In genomic region chr12:105357162-105357691, GRCh38 we compare ENCODE assay signal across 9 cellular contexts. TPM values are rescaled to one million over a fixed set of nuclear protein-coding genes. Genes with fewer than 3 reads are reported as not detected.
DNase-seq lines count a peak whose midpoint lies in the region; ATAC-seq and TF ChIP-seq lines count a peak whose summit lies in the region.
"Had no signal": no experiment of that assay in that cellular context is flagged by ENCODE, and none has a peak within 500 bp of the region (broad histone marks: within the 10 kb centered on the region; RNA-seq: fewer than 3 reads in every experiment).

No MANE protein-coding gene starts in this region.

- intact Hi-C loops in activated T-helper 2 cell treated with anti-CD3 and anti-CD28 coated beads, Interferon-gamma antibody, Interleukin-2, Interleukin-4, amounts not matched to agents 10 μg/mL and 5 μg/mL and 100 μg/mL, durations not matched to agents 14 hours and 24 hours and 36 hours (cut with micrococcal nuclease) = loop anchor here (1.0 to 5.0 kb wide), 5 partner anchors 16 to 128 kb away; partner anchors contain the start of gene C12orf75

- DNase-seq in A172 (ENCODE audit: low spot score) (peak; percentile 90), NCI-H510A treated with DMSO at 0.1 percent for 48 hours (lab: John Stamatoyannopoulos, UW) (no peak), DMS53 treated with DMSO at 0.1 percent for 48 hours (lab: John Stamatoyannopoulos, UW; ENCODE audit: unreplicated experiment) (no peak), glutamatergic neuron (no peak)
- DNase-seq in activated T-helper 2 cell treated with anti-CD3 and anti-CD28 coated beads, Interferon-gamma antibody, Interleukin-2, Interleukin-4, amounts not matched to agents 10 μg/mL and 5 μg/mL and 100 μg/mL, durations not matched to agents 14 hours and 24 hours and 36 hours (ENCODE audit: low spot score) = no peak
- DNase-seq in stimulated activated CD4-positive, alpha-beta T cell treated with anti-CD3 and anti-CD28 coated beads, Interleukin-2, amount 100 ng/mL, for 24 hours = no peak
- DNase-seq: DMS 273 treated with DMSO at 0.1 percent for 48 hours had no signal

- H3K9me3 Mint-ChIP-seq in activated T-helper 2 cell treated with anti-CD3 and anti-CD28 coated beads, Interferon-gamma antibody, Interleukin-2, Interleukin-4, amounts not matched to agents 10 μg/mL and 5 μg/mL and 100 μg/mL, durations not matched to agents 14 hours and 24 hours and 36 hours = no peaks in the 10 kb centered on the region
- no peaks in the 10 kb centered on the region for H3K9me3 Mint-ChIP-seq in glutamatergic neuron (ENCODE audit: unreplicated experiment)

- peaks cover 67% of the 10 kb centered on the region for H3K36me3 Mint-ChIP-seq in activated T-helper 2 cell treated with anti-CD3 and anti-CD28 coated beads, Interferon-gamma antibody, Interleukin-2, Interleukin-4, amounts not matched to agents 10 μg/mL and 5 μg/mL and 100 μg/mL, durations not matched to agents 14 hours and 24 hours and 36 hours (ENCODE audit: low read depth)
- no peaks in the 10 kb centered on the region for H3K36me3 Mint-ChIP-seq in glutamatergic neuron (ENCODE audit: unreplicated experiment)

- TF ChIP-seq CTCF in glutamatergic neuron (IDR thresholded peaks at IDR 0.05; ENCODE audit: partially characterized antibody, unreplicated experiment) = no peak

- H3K4me1 Mint-ChIP-seq in activated T-helper 2 cell treated with anti-CD3 and anti-CD28 coated beads, Interferon-gamma antibody, Interleukin-2, Interleukin-4, amounts not matched to agents 10 μg/mL and 5 μg/mL and 100 μg/mL, durations not matched to agents 14 hours and 24 hours and 36 hours (ENCODE audit: low read depth) = peaks cover 63% of the 10 kb centered on the region
- peaks cover 9% of the 10 kb centered on the region for H3K4me1 Mint-ChIP-seq in glutamatergic neuron (ENCODE audit: low read depth, unreplicated experiment)

- H3K27me3 Mint-ChIP-seq in activated T-helper 2 cell treated with anti-CD3 and anti-CD28 coated beads, Interferon-gamma antibody, Interleukin-2, Interleukin-4, amounts not matched to agents 10 μg/mL and 5 μg/mL and 100 μg/mL, durations not matched to agents 14 hours and 24 hours and 36 hours (ENCODE audit: low read depth) = no peaks in the 10 kb centered on the region
- H3K27me3 Mint-ChIP-seq in glutamatergic neuron (ENCODE audit: unreplicated experiment) = peaks cover 2% of the 10 kb centered on the region

- peak overlapping the region; percentile 100 for H3K27ac Mint-ChIP-seq in activated T-helper 2 cell treated with anti-CD3 and anti-CD28 coated beads, Interferon-gamma antibody, Interleukin-2, Interleukin-4, amounts not matched to agents 10 μg/mL and 5 μg/mL and 100 μg/mL, durations not matched to agents 14 hours and 24 hours and 36 hours
- no peak overlapping the region for H3K27ac Mint-ChIP-seq in glutamatergic neuron (ENCODE audit: unreplicated experiment)

- H3K4me3 Mint-ChIP-seq in activated T-helper 2 cell treated with anti-CD3 and anti-CD28 coated beads, Interferon-gamma antibody, Interleukin-2, Interleukin-4, amounts not matched to agents 10 μg/mL and 5 μg/mL and 100 μg/mL, durations not matched to agents 14 hours and 24 hours and 36 hours (ENCODE audit: low read depth) = peak overlapping the region; percentile 77
- no peak overlapping the region for H3K4me3 Mint-ChIP-seq in glutamatergic neuron (ENCODE audit: unreplicated experiment)

- peak; percentile 66 for ATAC-seq in GM19043 (IDR thresholded peaks at IDR 0.05; ENCODE audit: low read depth, unreplicated experiment)
- ATAC-seq in HG03097 (IDR thresholded peaks at IDR 0.05; ENCODE audit: low FRiP score, unreplicated experiment) = peak; percentile 58

RNA-seq across cellular contexts. Expression of gene C12orf75, which starts 26.7 kb away (rescaled TPM):
- 251 and 335 TPM in 2 replicates for total RNA-seq in A172 (2014; rRNA removed; shearing (Covaris generic))
- total RNA-seq in activated T-helper 2 cell treated with anti-CD3 and anti-CD28 coated beads, Interferon-gamma antibody, Interleukin-2, Interleukin-4, amounts not matched to agents 10 μg/mL and 5 μg/mL and 100 μg/mL, durations not matched to agents 14 hours and 24 hours and 36 hours = 246 and 252 TPM in 2 replicates
- 9.4 TPM for total RNA-seq in glutamatergic neuron (ENCODE audit: unreplicated experiment)

Comparison
In these comparisons a context has a peak if more than half of its experiments do, and no peak if none do; other contexts are left out.
1. RNA of gene C12orf75, which starts 26.7 kb away (total RNA-seq): 251 to 335 TPM in A172 and 246 to 252 TPM in activated T-helper 2 cell treated with anti-CD3 and anti-CD28 coated beads, Interferon-gamma antibody, Interleukin-2, Interleukin-4, amounts not matched to agents 10 μg/mL and 5 μg/mL and 100 μg/mL, durations not matched to agents 14 hours and 24 hours and 36 hours; 9.4 TPM in glutamatergic neuron (single experiment); every median in the first group is over 10 times any median in the second.